In the genomic region with DNA sequence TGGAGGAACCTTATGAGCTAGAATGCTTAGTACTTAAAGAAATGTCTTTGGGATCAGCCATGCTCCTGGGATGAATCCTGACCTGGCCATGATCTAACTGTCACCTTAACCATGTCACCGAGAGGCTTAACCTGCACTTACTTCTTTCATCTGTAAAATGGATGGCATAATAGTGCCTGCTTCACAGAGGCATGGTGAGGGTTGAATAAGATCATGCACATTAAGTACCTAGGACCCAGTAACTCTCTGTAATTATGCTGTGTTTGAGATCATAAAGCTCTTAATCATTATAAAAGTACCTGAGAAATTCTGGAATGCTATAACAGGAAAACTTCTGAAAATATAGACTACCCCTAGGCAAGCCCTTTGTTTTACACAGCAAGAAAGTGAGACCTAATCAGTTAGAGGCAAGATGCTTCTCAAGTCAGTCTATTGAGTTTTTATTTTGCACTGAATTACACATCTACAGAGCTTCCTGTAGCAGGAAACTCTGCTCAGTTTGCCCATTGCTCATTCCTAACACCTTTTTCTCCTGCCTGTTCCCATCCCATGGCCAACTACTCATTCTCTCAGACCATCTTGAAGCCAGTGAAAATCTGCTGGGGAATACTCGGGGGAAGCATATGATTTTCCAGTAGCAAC, we compare ENCODE assay signal across 22 cellular contexts.
A peak's percentile ranks its signal among the peaks of the same experiment; 100 is the strongest.
DNase-seq lines count a peak whose midpoint lies in the region; ATAC-seq lines count a peak whose summit lies in the region.
"Had no signal": no experiment of that assay in that cellular context is flagged by ENCODE, and none has a peak within 500 bp of the region (broad histone marks: within the 10 kb centered on the region; RNA-seq: fewer than 3 reads in every experiment).

No MANE protein-coding gene starts in this region.

- no peaks in the 10 kb centered on the region for H3K27me3 ChIP-seq in ACC112 (ENCODE audit: insufficient read depth, low read length)
- H3K27me3 ChIP-seq in CD4-positive, CD25-positive, alpha-beta regulatory T cell (ENCODE audit: control insufficient read depth, insufficient read depth, low read length): no peaks in the 10 kb centered on the region
- H3K27me3 ChIP-seq in effector memory CD4-positive, alpha-beta T cell (replicated peaks; ENCODE audit: control insufficient read depth, insufficient read depth, low read length, poor library complexity, severe bottlenecking): no peaks in the 10 kb centered on the region
- H3K27me3 ChIP-seq: right atrium auricular region, SJCRH30 had no signal

- no peak overlapping the region for H2AFZ ChIP-seq in ACC112 (ENCODE audit: low read length, unreplicated experiment)

- intact Hi-C loops in activated CD4-positive, alpha-beta memory T cell treated with anti-CD3 and anti-CD28 coated beads for 36 hours (cut with micrococcal nuclease): no loop called here
- intact Hi-C loops in head of caudate nucleus (cut with DNase I): no loop called here

- no peaks in the 10 kb centered on the region for H3K9me3 ChIP-seq in CD4-positive, CD25-positive, alpha-beta regulatory T cell (ENCODE audit: control insufficient read depth in 2 of 2, low read length in 2 of 2)
- H3K9me3 ChIP-seq in effector memory CD4-positive, alpha-beta T cell (ENCODE audit: control insufficient read depth, low read length): no peaks in the 10 kb centered on the region
- H3K9me3 ChIP-seq: lower lobe of right lung, right atrium auricular region, SJCRH30 had no signal

- no peak for DNase-seq in CD4-positive, CD25-positive, alpha-beta regulatory T cell
- DNase-seq in activated CD4-positive, alpha-beta memory T cell treated with anti-CD3 and anti-CD28 coated beads for 36 hours: no peak
- DNase-seq in effector memory CD4-positive, alpha-beta T cell: no peak
- no peak for DNase-seq in NCI-H2196 treated with DMSO at 0.1 percent for 48 hours (lab: John Stamatoyannopoulos, UW; ENCODE audit: unreplicated experiment)
- DNase-seq in head of caudate nucleus: no peak
- DNase-seq: activated CD8-positive, alpha-beta memory T cell treated with anti-CD3 and anti-CD28 coated beads, Interleukin-2, amount 50 U/mL, for 4 hours; Calu3; hypothalamus; KG1; lower lobe of right lung; NCI-H187 treated with DMSO at 0.1 percent for 48 hours; NCI-H82; occipital lobe; stimulated activated CD4-positive, alpha-beta T cell treated with anti-CD3 and anti-CD28 coated beads, Interleukin-12 subunit alpha, Interleukin-12 subunit beta, amount 100 ng/mL, for 4 hours had no signal

- H3K36me3 ChIP-seq in ACC112 (ENCODE audit: insufficient read depth, low read length): no peaks in the 10 kb centered on the region
- H3K36me3 ChIP-seq in CD4-positive, CD25-positive, alpha-beta regulatory T cell (ENCODE audit: control insufficient read depth, insufficient read depth, low read length): no peaks in the 10 kb centered on the region
- H3K36me3 ChIP-seq in effector memory CD4-positive, alpha-beta T cell (ENCODE audit: control insufficient read depth, insufficient read depth, low read length): no peaks in the 10 kb centered on the region
- H3K36me3 ChIP-seq: lower lobe of right lung, right atrium auricular region, SJCRH30 had no signal

- no peaks in the 10 kb centered on the region for H3K36me3 Mint-ChIP-seq in CD4-positive, CD25-positive, alpha-beta regulatory T cell
- no peaks in the 10 kb centered on the region for H3K36me3 Mint-ChIP-seq in activated CD4-positive, alpha-beta memory T cell treated with anti-CD3 and anti-CD28 coated beads for 36 hours

- peak overlapping the region; percentile 28; the same call in 1 of the 2 replicates for H3K4me3 ChIP-seq in ACC112 (ENCODE audit: low read depth, low read length)
- H3K4me3 ChIP-seq in CD4-positive, CD25-positive, alpha-beta regulatory T cell (ENCODE audit: low read depth, low read length): peak overlapping the region; percentile 33
- H3K4me3 ChIP-seq in effector memory CD4-positive, alpha-beta T cell (ENCODE audit: insufficient read depth, low read depth, low read length, poor library complexity, severe bottlenecking): no peak overlapping the region
- H3K4me3 ChIP-seq: lower lobe of right lung, right atrium auricular region, SJCRH30 had no signal

- CTCF ChIA-PET in activated CD4-positive, alpha-beta memory T cell treated with anti-CD3 and anti-CD28 coated beads for 36 hours (lab: Charles Lee): interaction anchor here (0.6 kb wide), 1 partner anchor 8 kb away, joined by 3 read pairs; no protein-coding TSS in a partner anchor

- H3K4me3 Mint-ChIP-seq in CD4-positive, CD25-positive, alpha-beta regulatory T cell: peak overlapping the region in 2 of 4 donors; percentile 47 to 58
- H3K4me3 Mint-ChIP-seq in activated CD4-positive, alpha-beta memory T cell treated with anti-CD3 and anti-CD28 coated beads for 36 hours: no peak overlapping the region
- H3K4me3 Mint-ChIP-seq: dendritic cell treated with granulocyte-macrophage colony-stimulating factor and Interleukin-4, amounts not matched to agents 40 ng/mL and 50 ng/mL, for 4 days had no signal

- H3K4me1 Mint-ChIP-seq in CD4-positive, CD25-positive, alpha-beta regulatory T cell: peaks cover 20 to 68% (median 42%) of the 10 kb centered on the region in 4 donors
- peaks cover 58% of the 10 kb centered on the region for H3K4me1 Mint-ChIP-seq in activated CD4-positive, alpha-beta memory T cell treated with anti-CD3 and anti-CD28 coated beads for 36 hours (ENCODE audit: low read depth)

- H3K79me2 ChIP-seq in ACC112 (ENCODE audit: control insufficient read depth, insufficient read depth, low read length, unreplicated experiment): no peaks in the 10 kb centered on the region

- peaks cover 0 to 4% (median 0%) of the 10 kb centered on the region in 7 donors for H3K9me3 Mint-ChIP-seq in CD4-positive, CD25-positive, alpha-beta regulatory T cell
- H3K9me3 Mint-ChIP-seq in activated CD4-positive, alpha-beta memory T cell treated with anti-CD3 and anti-CD28 coated beads for 36 hours: no peaks in the 10 kb centered on the region
- H3K9me3 Mint-ChIP-seq: dendritic cell treated with granulocyte-macrophage colony-stimulating factor and Interleukin-4, amounts not matched to agents 40 ng/mL and 50 ng/mL, for 4 days had no signal

- H3K4me1 ChIP-seq in ACC112 (ENCODE audit: control insufficient read depth, insufficient read depth, low read length, unreplicated experiment): peaks cover 10% of the 10 kb centered on the region
- peaks cover 32% of the 10 kb centered on the region for H3K4me1 ChIP-seq in CD4-positive, CD25-positive, alpha-beta regulatory T cell (ENCODE audit: control insufficient read depth, insufficient read depth, low read length, poor library complexity, severe bottlenecking)
- no peaks in the 10 kb centered on the region for H3K4me1 ChIP-seq in effector memory CD4-positive, alpha-beta T cell (ENCODE audit: control insufficient read depth, insufficient read depth, low read length, poor library complexity, severe bottlenecking)
- H3K4me1 ChIP-seq: lower lobe of right lung, right atrium auricular region, SJCRH30 had no signal

- H3K27ac Mint-ChIP-seq in CD4-positive, CD25-positive, alpha-beta regulatory T cell: peak overlapping the region; percentile 88 to 89 (median 88)
- H3K27ac Mint-ChIP-seq in activated CD4-positive, alpha-beta memory T cell treated with anti-CD3 and anti-CD28 coated beads for 36 hours: peak overlapping the region; percentile 87
- H3K27ac Mint-ChIP-seq: dendritic cell treated with granulocyte-macrophage colony-stimulating factor and Interleukin-4, amounts not matched to agents 40 ng/mL and 50 ng/mL, for 4 days had no signal

- POLR2A ChIA-PET in activated CD4-positive, alpha-beta memory T cell treated with anti-CD3 and anti-CD28 coated beads for 36 hours (lab: Charles Lee): no interaction called here

- no peak overlapping the region for H3K27ac ChIP-seq in ACC112 (ENCODE audit: low read depth, low read length)
- peak overlapping the region; percentile 52 for H3K27ac ChIP-seq in CD4-positive, CD25-positive, alpha-beta regulatory T cell (ENCODE audit: insufficient read depth, low read length, poor library complexity, severe bottlenecking)
- peak overlapping the region; percentile 29 for H3K27ac ChIP-seq in effector memory CD4-positive, alpha-beta T cell (ENCODE audit: insufficient read depth, low read length, poor library complexity, severe bottlenecking)
- H3K27ac ChIP-seq: epithelial cell of prostate, lower lobe of right lung, right atrium auricular region, SJCRH30 had no signal

- H3K27me3 Mint-ChIP-seq in CD4-positive, CD25-positive, alpha-beta regulatory T cell: no peaks in the 10 kb centered on the region
- no peaks in the 10 kb centered on the region for H3K27me3 Mint-ChIP-seq in activated CD4-positive, alpha-beta memory T cell treated with anti-CD3 and anti-CD28 coated beads for 36 hours
- H3K27me3 Mint-ChIP-seq: dendritic cell treated with granulocyte-macrophage colony-stimulating factor and Interleukin-4, amounts not matched to agents 40 ng/mL and 50 ng/mL, for 4 days had no signal

- peak; percentile 46 to 53 for ATAC-seq in CD4-positive, CD25-positive, alpha-beta regulatory T cell (ENCODE audit: low read depth in 2 of 2)
- ATAC-seq in HG03175 (IDR thresholded peaks at IDR 0.05; ENCODE audit: unreplicated experiment) (no peak), GM18870 (IDR thresholded peaks at IDR 0.05; ENCODE audit: unreplicated experiment) (no peak)
- ATAC-seq: HCT116, lower lobe of right lung had no signal

Comparison
In these comparisons a context has a peak if more than half of its experiments do, and no peak if none do; other contexts are left out.
1. ATAC-seq: peak in CD4-positive, CD25-positive, alpha-beta regulatory T cell (2 of 2); none in HG03175 (single experiment) and GM18870 (single experiment).